Comparison of ENCODE assay signal across 1 cellular context in the genomic region with DNA sequence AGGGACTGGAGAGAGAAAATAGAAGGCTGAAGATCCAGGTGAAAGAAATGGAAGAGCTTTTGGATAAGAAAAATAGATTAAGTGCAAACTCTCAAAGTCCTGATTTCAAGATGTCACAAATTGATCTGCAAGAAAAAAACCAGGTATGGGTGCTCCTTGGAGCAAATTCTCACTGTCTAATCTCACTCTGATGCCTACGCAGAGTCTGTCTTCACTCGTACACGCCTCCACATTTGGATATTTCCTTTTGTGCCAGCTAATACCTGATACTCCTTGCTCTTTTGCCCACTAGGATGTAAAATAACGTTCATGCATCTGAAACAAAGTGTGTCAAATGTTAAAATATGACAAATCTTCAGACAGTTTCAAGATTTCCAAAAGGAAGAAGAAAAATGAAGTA.
TF ChIP-seq lines count a peak whose summit lies in the region.

No MANE protein-coding gene starts in this region.

TF ChIP-seq in IMR-90, 13 proteins besides CTCF, POLR2A, EP300 and RAD21 (continued from another document):
- TF ChIP-seq, protein P1, sequence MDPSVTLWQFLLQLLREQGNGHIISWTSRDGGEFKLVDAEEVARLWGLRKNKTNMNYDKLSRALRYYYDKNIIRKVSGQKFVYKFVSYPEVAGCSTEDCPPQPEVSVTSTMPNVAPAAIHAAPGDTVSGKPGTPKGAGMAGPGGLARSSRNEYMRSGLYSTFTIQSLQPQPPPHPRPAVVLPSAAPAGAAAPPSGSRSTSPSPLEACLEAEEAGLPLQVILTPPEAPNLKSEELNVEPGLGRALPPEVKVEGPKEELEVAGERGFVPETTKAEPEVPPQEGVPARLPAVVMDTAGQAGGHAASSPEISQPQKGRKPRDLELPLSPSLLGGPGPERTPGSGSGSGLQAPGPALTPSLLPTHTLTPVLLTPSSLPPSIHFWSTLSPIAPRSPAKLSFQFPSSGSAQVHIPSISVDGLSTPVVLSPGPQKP (IDR thresholded peaks at IDR 0.05; ENCODE audit: borderline replicate concordance, low read depth, low read length): no peak
- TF ChIP-seq MAFK (IDR thresholded peaks at IDR 0.05; ENCODE audit: low read depth, low read length) (no peak), BHLHE40 (IDR thresholded peaks at IDR 0.05; ENCODE audit: low read depth, low read length) (no peak), FOS (IDR thresholded peaks at IDR 0.05; ENCODE audit: low read depth, low read length) (no peak), MAZ (IDR thresholded peaks at IDR 0.05; ENCODE audit: borderline replicate concordance, low read depth, low read length) (no peak)
